17 cellular contexts compared by ENCODE assay signal in the genomic region with DNA sequence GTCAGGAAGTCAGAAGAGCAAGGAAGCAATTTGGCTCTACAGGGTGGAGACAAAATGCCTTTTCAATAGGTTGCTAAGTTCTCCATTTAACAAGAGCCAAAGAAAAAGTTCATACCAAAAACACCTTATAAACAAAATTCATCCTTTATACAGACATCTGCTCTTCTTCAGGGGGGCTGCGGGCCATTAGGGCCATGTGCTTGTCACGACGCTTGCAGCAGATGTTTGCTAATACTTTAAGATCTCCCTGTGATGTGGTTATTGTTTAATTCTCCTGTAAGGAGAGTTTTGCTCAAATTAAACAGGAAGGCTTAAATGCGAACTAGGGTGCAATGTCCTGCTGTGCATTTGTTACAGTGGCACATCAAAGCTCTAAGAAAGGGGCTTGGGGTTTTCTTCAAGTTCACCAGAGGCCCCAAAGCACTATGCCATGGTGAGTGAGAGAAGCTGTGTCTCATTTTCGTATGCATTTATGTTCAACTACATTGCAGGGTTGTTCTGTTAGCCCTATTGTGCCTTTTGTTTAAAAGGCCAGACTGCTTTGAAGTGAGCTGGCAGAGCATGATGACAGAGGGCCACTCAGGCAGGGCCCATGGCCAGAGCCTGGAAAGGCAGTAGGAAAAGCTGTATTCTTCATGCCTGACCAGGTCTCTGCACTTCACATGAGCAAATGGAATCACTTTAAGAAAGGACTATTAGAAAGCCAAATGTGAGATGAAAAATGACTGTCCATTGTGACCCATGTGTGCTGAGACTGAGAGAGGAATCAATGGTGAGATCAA. TPM values are rescaled to one million over a fixed set of nuclear protein-coding genes. Genes with fewer than 3 reads are reported as not detected.
DNase-seq lines count a peak whose midpoint lies in the region; ATAC-seq and TF ChIP-seq lines count a peak whose summit lies in the region.
"Had no signal": no experiment of that assay in that cellular context is flagged by ENCODE, and none has a peak within 500 bp of the region (broad histone marks: within the 10 kb centered on the region; RNA-seq: fewer than 3 reads in every experiment).

No MANE protein-coding gene starts in this region.

- peak overlapping the region; percentile 4 for H3K27ac Mint-ChIP-seq in nephron progenitor cell
- H3K27ac Mint-ChIP-seq: activated T-helper 2 cell treated with anti-CD3 and anti-CD28 coated beads, Interferon-gamma antibody, Interleukin-2, Interleukin-4, amounts not matched to agents 10 μg/mL and 5 μg/mL and 100 μg/mL, durations not matched to agents 14 hours and 24 hours and 36 hours had no signal

- peaks cover 83% of the 10 kb centered on the region for H3K4me1 Mint-ChIP-seq in nephron progenitor cell

- no peak for TF ChIP-seq CTCF in nephron progenitor cell (IDR thresholded peaks at IDR 0.05)

- peak overlapping the region; percentile 40 for H3K4me3 Mint-ChIP-seq in nephron progenitor cell
- H3K4me3 Mint-ChIP-seq: natural killer cell treated with Interleukin-12 subunit alpha and Interleukin-12 subunit beta and Interleukin-15 and Interleukin-18, amount 100 ng/mL, for 72 hours had no signal

- ATAC-seq in left colon, result no peak
- ATAC-seq: natural killer cell treated with Interleukin-12 subunit alpha and Interleukin-12 subunit beta and Interleukin-15 and Interleukin-18, amount 100 ng/mL, for 72 hours had no signal

- intact Hi-C loops in left colon (cut with DNase I, micrococcal nuclease), result no loop called here

- H3K9me3 Mint-ChIP-seq in nephron progenitor cell, result peaks cover 10% of the 10 kb centered on the region
- H3K9me3 Mint-ChIP-seq: activated T-helper 2 cell treated with anti-CD3 and anti-CD28 coated beads, Interferon-gamma antibody, Interleukin-2, Interleukin-4, amounts not matched to agents 10 μg/mL and 5 μg/mL and 100 μg/mL, durations not matched to agents 14 hours and 24 hours and 36 hours; natural killer cell treated with Interleukin-12 subunit alpha and Interleukin-12 subunit beta and Interleukin-15 and Interleukin-18, amount 100 ng/mL, for 72 hours had no signal

- peaks cover 8% of the 10 kb centered on the region for H3K36me3 Mint-ChIP-seq in nephron progenitor cell (ENCODE audit: low read depth)
- H3K36me3 Mint-ChIP-seq: natural killer cell treated with Interleukin-12 subunit alpha and Interleukin-12 subunit beta and Interleukin-15 and Interleukin-18, amount 100 ng/mL, for 72 hours had no signal

- in situ Hi-C loops in KBM-7 (cut with MboI; ENCODE audit: low pct_unique_long_range_greater_than_20kb, low sequenced_read_pairs), result no loop called here

- H3K27me3 Mint-ChIP-seq in nephron progenitor cell (ENCODE audit: low read depth, poor library complexity), result peaks cover 4% of the 10 kb centered on the region

- DNase-seq in NCI-H1092 treated with DMSO at 0.1 percent for 48 hours (lab: John Stamatoyannopoulos, UW) (peak; percentile 40), NCI-H1092 (lab: John Stamatoyannopoulos, UW) (no peak), ELR (ENCODE audit: low read depth) (peak; percentile 17), astrocyte of the hippocampus (ENCODE audit: low read depth, low spot score) (peak; percentile 45), nephron progenitor cell (peak; percentile 15), left colon (no peak), KBM-7 (no peak), NOMO-1 (lab: John Stamatoyannopoulos, UW; ENCODE audit: unreplicated experiment in 2 of 2) (no peak)
- DNase-seq: amniotic stem cell; cerebellar nuclear complex; DMS79 treated with DMSO at 0.1 percent for 48 hours; islet precursor cell; mesenchymal stem cell; stimulated activated CD4-positive, alpha-beta T cell treated with anti-CD3 and anti-CD28 coated beads, Interleukin-12 subunit alpha, Interleukin-12 subunit beta, amount 100 ng/mL, for 4 hours; testis had no signal

RNA-seq across cellular contexts. Expression of a gene that starts 24.8 kb away (rescaled TPM):
- total RNA-seq in left colon, result 10 to 100 TPM; 51.2 to 54.0 TPM

Comparison
In these comparisons a context has a peak if more than half of its experiments do, and no peak if none do; other contexts are left out.
1. DNase-seq: peak in NCI-H1092 treated with DMSO at 0.1 percent for 48 hours (single experiment), ELR (single experiment), astrocyte of the hippocampus (single experiment) and nephron progenitor cell (single experiment); none in NCI-H1092 (single experiment), left colon (0 of 2), KBM-7 (single experiment) and NOMO-1 (0 of 2).